In the genomic region with DNA sequence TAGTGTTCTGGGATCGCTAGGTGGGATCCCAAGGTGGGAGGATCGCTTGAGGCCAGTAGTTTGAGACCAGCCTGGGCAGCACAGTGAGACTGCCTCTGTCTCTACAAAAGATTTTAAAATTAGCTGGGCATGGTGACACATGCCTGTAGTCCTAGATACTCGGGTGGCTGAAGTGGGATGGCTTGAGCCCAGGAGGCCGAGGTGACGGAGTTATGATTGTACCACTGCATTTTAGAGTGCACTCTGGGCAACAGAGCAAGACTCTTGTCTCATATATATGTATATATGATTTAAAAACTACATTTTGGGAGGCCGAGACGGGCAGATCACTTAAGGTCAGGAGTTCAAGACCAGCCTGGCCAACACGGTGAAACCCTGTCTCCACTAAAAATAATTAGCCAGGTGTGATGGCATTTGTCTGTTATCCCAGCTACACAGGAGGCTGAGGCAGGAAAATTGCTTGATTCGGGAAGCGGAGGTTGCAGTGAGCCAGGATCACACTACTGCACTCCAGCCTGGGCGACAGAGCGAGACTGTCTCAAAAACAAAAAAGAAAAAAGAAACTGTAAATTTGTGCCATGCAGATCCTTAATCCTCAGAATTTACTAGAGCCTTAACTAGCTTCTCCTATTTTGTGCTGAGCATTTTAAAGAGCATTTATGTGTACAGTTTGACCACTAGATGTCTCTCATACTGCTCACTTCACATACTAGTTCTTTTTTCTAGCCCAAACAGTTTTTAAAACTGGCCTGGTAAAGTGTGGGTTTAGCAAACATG, we compare ENCODE assay signal across 7 cellular contexts.
DNase-seq lines count a peak whose midpoint lies in the region; ATAC-seq, FAIRE-seq and TF ChIP-seq lines count a peak whose summit lies in the region.

No MANE protein-coding gene starts in this region.

- H3K27ac ChIP-seq in keratinocyte (ENCODE audit: control insufficient read depth, insufficient read depth, low read length): no peak overlapping the region

- in situ Hi-C loops in T47D (cut with HindIII; ENCODE audit: low pct_unique_long_range_greater_than_20kb, low sequenced_read_pairs): no loop called here

- no peak overlapping the region for H3K4me2 ChIP-seq in keratinocyte (ENCODE audit: control insufficient read depth, extremely low read depth, insufficient read depth, low read depth, low read length)

- no peaks in the 10 kb centered on the region for H4K20me1 ChIP-seq in keratinocyte (ENCODE audit: control insufficient read depth, extremely low read depth, insufficient read depth, low read length)

- no peaks in the 10 kb centered on the region for H3K27me3 Mint-ChIP-seq in type B pancreatic cell

- H3K79me2 ChIP-seq in keratinocyte (ENCODE audit: control insufficient read depth, insufficient read depth, low read length): no peaks in the 10 kb centered on the region

- H2AFZ ChIP-seq in keratinocyte (ENCODE audit: control insufficient read depth, low read length): no peak overlapping the region

- H3K9me3 ChIP-seq in keratinocyte (ENCODE audit: control insufficient read depth, low read depth, low read length): no peaks in the 10 kb centered on the region

- H3K9ac ChIP-seq in keratinocyte (ENCODE audit: control insufficient read depth, extremely low read depth, insufficient read depth, low read length): no peak overlapping the region

- no peaks in the 10 kb centered on the region for H3K9me1 ChIP-seq in keratinocyte (ENCODE audit: control insufficient read depth, extremely low read depth, insufficient read depth, low read length)

- no peak overlapping the region for H3K4me3 Mint-ChIP-seq in type B pancreatic cell

- dilution Hi-C loops in keratinocyte (cut with MboI; ENCODE audit: extremely low pct_ligation_motif_present, low sequenced_read_pairs): no loop called here

- H3K27ac Mint-ChIP-seq in type B pancreatic cell: no peak overlapping the region

- H3K36me3 Mint-ChIP-seq in type B pancreatic cell: peaks cover 13% of the 10 kb centered on the region

- H3K4me3 ChIP-seq in GM12865 (ENCODE audit: low read depth, low read length) (no peak overlapping the region), keratinocyte (ENCODE audit: control insufficient read depth in 2 of 3, extremely low read depth in 1 of 3, insufficient read depth in 2 of 3, low read depth in 1 of 3, low read length in 3 of 3) (no peak overlapping the region)

- no peaks in the 10 kb centered on the region for H3K4me1 ChIP-seq in keratinocyte (ENCODE audit: control insufficient read depth, extremely low read depth, insufficient read depth, low read length)

- H3K9me3 Mint-ChIP-seq in type B pancreatic cell: no peaks in the 10 kb centered on the region

- peak; percentile 60 for DNase-seq in GM12865 (ENCODE audit: low read depth)
- peak; percentile 68 for DNase-seq in NCI-H69 (lab: John Stamatoyannopoulos, UW)
- DNase-seq in T47D (ENCODE audit: low read depth in 1 of 2, low spot score in 1 of 2): peak; percentile 51 to 69
- no peak for DNase-seq in keratinocyte (ENCODE audit: low read depth, low spot score)
- no peak for DNase-seq in type B pancreatic cell (ENCODE audit: extremely low spot score, unreplicated experiment)
- no peak for DNase-seq in stimulated activated naive CD4-positive, alpha-beta T cell treated with Interleukin-2 at 50 U/mL for 16 hours (lab: John Stamatoyannopoulos, UW)

- no peaks in the 10 kb centered on the region for H3K27me3 ChIP-seq in keratinocyte (ENCODE audit: control insufficient read depth, extremely low read depth, insufficient read depth, low read length)

- H3K4me1 Mint-ChIP-seq in type B pancreatic cell (ENCODE audit: unreplicated experiment): peaks cover 7% of the 10 kb centered on the region

- H3K36me3 ChIP-seq in keratinocyte (ENCODE audit: control insufficient read depth in 2 of 2, extremely low read depth in 1 of 2, insufficient read depth in 2 of 2, low read length in 2 of 2): no peaks in the 10 kb centered on the region

- peak; percentile 57 for FAIRE-seq in keratinocyte (lab: Jason Lieb, UNC)

- TF ChIP-seq CTCF in GM12865 (IDR thresholded peaks at IDR 0.05; ENCODE audit: insufficient read depth, low read depth, low read length, missing control alignments): peak; percentile 58
- peak in 2 of 3 experiments; percentile 53 to 58 for TF ChIP-seq CTCF in keratinocyte (optimal IDR thresholded peaks at IDR 0.05 in 1 of 3, IDR thresholded peaks at IDR 0.05 in 1 of 3, conservative IDR thresholded peaks at IDR 0.05 in 1 of 3; ENCODE audit: extremely low read depth in 1 of 3, insufficient read depth in 2 of 3, low read length in 3 of 3)
- peak; percentile 83 for TF ChIP-seq CTCF in type B pancreatic cell (conservative IDR thresholded peaks at IDR 0.05)

- peak; percentile 72 for ATAC-seq in HG02981 (IDR thresholded peaks at IDR 0.05; ENCODE audit: unreplicated experiment)

Comparison
In these comparisons a context has a peak if more than half of its experiments do, and no peak if none do; other contexts are left out.
1. DNase-seq: peak in GM12865 (single experiment), NCI-H69 (single experiment) and T47D (2 of 2); none in keratinocyte (single experiment), type B pancreatic cell (single experiment) and stimulated activated naive CD4-positive, alpha-beta T cell treated with Interleukin-2 at 50 U/mL for 16 hours (single experiment).
2. Peak in every context shown above with its lines, with median percentiles within 50 percentile points of each other: CTCF ChIP-seq.